17 cellular contexts compared by ENCODE assay signal in genomic region chr12:32512910-32513309, GRCh38.
"Had no signal": no experiment of that assay in that cellular context is flagged by ENCODE, and none has a peak within 500 bp of the region (broad histone marks: within the 10 kb centered on the region; RNA-seq: fewer than 3 reads in every experiment).

No MANE protein-coding gene starts in this region.

- H3K36me3 Mint-ChIP-seq: immature natural killer cell; naive thymus-derived CD8-positive, alpha-beta T cell had no signal

- H3K9me3 ChIP-seq: esophagus muscularis mucosa, gastrocnemius medialis, right atrium auricular region, stomach, thoracic aorta had no signal

- H3K4me3 Mint-ChIP-seq: immature natural killer cell; naive thymus-derived CD8-positive, alpha-beta T cell had no signal

- H3K4me1 Mint-ChIP-seq: immature natural killer cell had no signal

- H3K27ac ChIP-seq: esophagus muscularis mucosa, right atrium auricular region, thoracic aorta had no signal

- H3K9me3 Mint-ChIP-seq: immature natural killer cell; naive thymus-derived CD8-positive, alpha-beta T cell had no signal

- H3K4me3 ChIP-seq: esophagus muscularis mucosa, gastrocnemius medialis, right atrium auricular region, stomach, thoracic aorta had no signal

- H3K36me3 ChIP-seq: esophagus muscularis mucosa, gastrocnemius medialis, right atrium auricular region, stomach, thoracic aorta had no signal

- ATAC-seq: gastrocnemius medialis; naive thymus-derived CD8-positive, alpha-beta T cell had no signal

- DNase-seq: effector memory CD4-positive, alpha-beta T cell; gastrocnemius medialis; immature natural killer cell; mammary epithelial cell; naive thymus-derived CD8-positive, alpha-beta T cell; posterior cingulate gyrus; small intestine; stimulated activated CD4-positive, alpha-beta T cell treated with anti-CD3 and anti-CD28 coated beads, Interleukin-12 subunit alpha, Interleukin-12 subunit beta, amount 100 ng/mL, for 4 hours; stimulated activated naive CD4-positive, alpha-beta T cell; stomach; substantia nigra had no signal

- H3K27me3 ChIP-seq: esophagus muscularis mucosa, gastrocnemius medialis, right atrium auricular region, stomach had no signal

- FAIRE-seq: endometrium, keratinocyte, small intestine, urothelium cell line had no signal

- H3K27ac Mint-ChIP-seq: immature natural killer cell; naive thymus-derived CD8-positive, alpha-beta T cell had no signal
